14 cellular contexts compared by ENCODE assay signal in genomic region chr7:130955560-130955919, GRCh38.
DNase-seq lines count a peak whose midpoint lies in the region; ATAC-seq, FAIRE-seq and TF ChIP-seq lines count a peak whose summit lies in the region.
"Had no signal": no experiment of that assay in that cellular context is flagged by ENCODE, and none has a peak within 500 bp of the region (broad histone marks: within the 10 kb centered on the region; RNA-seq: fewer than 3 reads in every experiment).

No MANE protein-coding gene starts in this region.

- 93% methylated on average over 1 of the region's 1 CpG for WGBS in right cardiac atrium
- WGBS in thyroid gland, 2 donors: 87 to 95% methylated on average over 1 of the region's 1 CpG

- peaks cover 28% of the 10 kb centered on the region for H3K36me3 ChIP-seq in left ventricle myocardium inferior
- H3K36me3 ChIP-seq in astrocyte (ENCODE audit: insufficient read depth, low read length): peaks cover 5% of the 10 kb centered on the region
- no peaks in the 10 kb centered on the region for H3K36me3 ChIP-seq in thyroid gland
- peaks cover 46% of the 10 kb centered on the region for H3K36me3 ChIP-seq in PC-9 (ENCODE audit: low read depth)

- H3K27me3 ChIP-seq in left ventricle myocardium inferior (ENCODE audit: low read depth) (no peaks in the 10 kb centered on the region), right cardiac atrium (ENCODE audit: control insufficient read depth, insufficient read depth) (no peaks in the 10 kb centered on the region), astrocyte (ENCODE audit: insufficient read depth, low read length) (no peaks in the 10 kb centered on the region), thyroid gland (no peaks in the 10 kb centered on the region), PC-9 (ENCODE audit: insufficient read depth, low read depth) (no peaks in the 10 kb centered on the region)
- H3K27me3 ChIP-seq: testis had no signal

- H3K4me3 ChIP-seq in left ventricle myocardium inferior (no peak overlapping the region), right cardiac atrium (ENCODE audit: low read length) (no peak overlapping the region), astrocyte (ENCODE audit: insufficient read depth, low read depth, low read length) (no peak overlapping the region), thyroid gland (replicated peaks in 1 of 3) (no peak overlapping the region), PC-9 (no peak overlapping the region)
- H3K4me3 ChIP-seq: testis had no signal

- BruUV-seq in PC-9 (replicated peaks; lab: Mats Ljungman, UMichigan): no TSS peak

- H4K20me1 ChIP-seq in astrocyte (ENCODE audit: insufficient read depth, low read length): peaks cover 36% of the 10 kb centered on the region
- no peaks in the 10 kb centered on the region for H4K20me1 ChIP-seq in PC-9 (ENCODE audit: insufficient read depth)

- H3K79me2 ChIP-seq in astrocyte (ENCODE audit: insufficient read depth, low read length) (peaks cover 91% of the 10 kb centered on the region), PC-9 (ENCODE audit: low read depth) (peaks cover 90% of the 10 kb centered on the region)

- H3K27me3 Mint-ChIP-seq in HFFc6 (ENCODE audit: insufficient read depth): peaks cover 4% of the 10 kb centered on the region
- H3K27me3 Mint-ChIP-seq in astrocyte (ENCODE audit: low read depth, unreplicated experiment): no peaks in the 10 kb centered on the region
- H3K27me3 Mint-ChIP-seq in type B pancreatic cell: no peaks in the 10 kb centered on the region

- no peaks in the 10 kb centered on the region for H3K9me2 ChIP-seq in PC-9 (ENCODE audit: insufficient read depth)

- H3K9me3 ChIP-seq in left ventricle myocardium inferior (replicated peaks): no peaks in the 10 kb centered on the region
- H3K9me3 ChIP-seq in right cardiac atrium (ENCODE audit: control insufficient read depth, low read length): no peaks in the 10 kb centered on the region
- no peaks in the 10 kb centered on the region for H3K9me3 ChIP-seq in astrocyte (ENCODE audit: insufficient read depth, low read depth, low read length)
- no peaks in the 10 kb centered on the region for H3K9me3 ChIP-seq in thyroid gland
- no peaks in the 10 kb centered on the region for H3K9me3 ChIP-seq in PC-9 (ENCODE audit: insufficient read depth, low read depth)
- H3K9me3 ChIP-seq: testis had no signal

- H3K4me2 ChIP-seq in astrocyte (ENCODE audit: low read length) (peak overlapping the region; percentile 6), PC-9 (no peak overlapping the region)

- H3K9me3 Mint-ChIP-seq in HFFc6: no peaks in the 10 kb centered on the region
- no peaks in the 10 kb centered on the region for H3K9me3 Mint-ChIP-seq in astrocyte (ENCODE audit: unreplicated experiment)
- H3K9me3 Mint-ChIP-seq in type B pancreatic cell: no peaks in the 10 kb centered on the region

- H3K36me3 Mint-ChIP-seq in HFFc6 (ENCODE audit: low read depth): peaks cover 7% of the 10 kb centered on the region
- H3K36me3 Mint-ChIP-seq in astrocyte (ENCODE audit: low read depth, unreplicated experiment): peaks cover 19% of the 10 kb centered on the region
- no peaks in the 10 kb centered on the region for H3K36me3 Mint-ChIP-seq in type B pancreatic cell

- CTCF ChIA-PET in PC-9 (lab: Charles Lee): no interaction called here

- peaks cover 79% of the 10 kb centered on the region for H3K4me1 Mint-ChIP-seq in HFFc6 (ENCODE audit: low read depth)
- peaks cover 56% of the 10 kb centered on the region for H3K4me1 Mint-ChIP-seq in astrocyte (ENCODE audit: low read depth, unreplicated experiment)
- peaks cover 5% of the 10 kb centered on the region for H3K4me1 Mint-ChIP-seq in type B pancreatic cell (ENCODE audit: unreplicated experiment)

- intact Hi-C loops in left ventricle myocardium inferior (cut with micrococcal nuclease): no loop called here
- intact Hi-C loops in right cardiac atrium (cut with DNase I): no loop called here
- intact Hi-C loops in thyroid gland (cut with DNase I): no loop called here
- intact Hi-C loops in PC-9 (cut with micrococcal nuclease; ENCODE audit: unreplicated experiment): no loop called here

- no peak for TF ChIP-seq CTCF in left ventricle myocardium inferior (IDR thresholded peaks at IDR 0.05; ENCODE audit: borderline replicate concordance)
- TF ChIP-seq CTCF in HFFc6 (IDR thresholded peaks at IDR 0.05): no peak
- TF ChIP-seq CTCF in astrocyte (IDR thresholded peaks at IDR 0.05; ENCODE audit: insufficient read depth, low read depth, low read length): no peak
- TF ChIP-seq CTCF in thyroid gland (IDR thresholded peaks at IDR 0.05): no peak
- TF ChIP-seq CTCF in PC-9 (conservative IDR thresholded peaks at IDR 0.05): no peak
- TF ChIP-seq CTCF in type B pancreatic cell (conservative IDR thresholded peaks at IDR 0.05): no peak

- H3K4me3 Mint-ChIP-seq in HFFc6 (no peak overlapping the region), astrocyte (ENCODE audit: unreplicated experiment) (no peak overlapping the region), type B pancreatic cell (no peak overlapping the region)

- POLR2A ChIA-PET in PC-9 (lab: Charles Lee; ENCODE audit: unreplicated experiment): no interaction called here

- H3K27ac Mint-ChIP-seq in HFFc6 (peak overlapping the region; percentile 84; the same call in 1 of the 2 replicates), astrocyte (ENCODE audit: unreplicated experiment) (peak overlapping the region; percentile 36), type B pancreatic cell (no peak overlapping the region)

- ATAC-seq in right cardiac atrium: no peak

- peaks cover 81% of the 10 kb centered on the region for H3K4me1 ChIP-seq in left ventricle myocardium inferior
- peaks cover 18% of the 10 kb centered on the region for H3K4me1 ChIP-seq in right cardiac atrium (ENCODE audit: control insufficient read depth, insufficient read depth, low read length)
- H3K4me1 ChIP-seq in astrocyte (ENCODE audit: insufficient read depth, low read length): peaks cover 26% of the 10 kb centered on the region
- H3K4me1 ChIP-seq in thyroid gland: peaks cover 39 to 56% of the 10 kb centered on the region in 2 donors
- peaks cover 16% of the 10 kb centered on the region for H3K4me1 ChIP-seq in PC-9 (replicated peaks; ENCODE audit: insufficient read depth)

- no peak for TF ChIP-seq POLR2A in thyroid gland (IDR thresholded peaks at IDR 0.05)

- no peak for DNase-seq in left ventricle myocardium inferior
- no peak for DNase-seq in right cardiac atrium
- DNase-seq in HFFc6: no peak
- DNase-seq in astrocyte (ENCODE audit: low read depth): no peak
- DNase-seq in thyroid gland: no peak
- no peak for DNase-seq in PC-9
- no peak for DNase-seq in type B pancreatic cell (ENCODE audit: extremely low spot score, unreplicated experiment)
- DNase-seq in OCI-M2 (lab: John Stamatoyannopoulos, UW; ENCODE audit: unreplicated experiment): no peak
- DNase-seq: C1 segment of cervical spinal cord, cerebellar nuclear complex, NCI-H2081 treated with DMSO at 0.1 percent for 48 hours, posterior cingulate gyrus, testis had no signal

- FAIRE-seq in astrocyte (lab: Jason Lieb, UNC): no peak
- FAIRE-seq: TTC549 had no signal

- H3K27ac ChIP-seq in left ventricle myocardium inferior (replicated peaks) (peak overlapping the region; percentile 43), right cardiac atrium (ENCODE audit: low read length) (no peak overlapping the region), astrocyte (ENCODE audit: low read depth, low read length) (no peak overlapping the region), thyroid gland (peak overlapping the region; percentile 31 to 80 (median 57)), PC-9 (no peak overlapping the region)
- H3K27ac ChIP-seq: testis had no signal

- H3F3A ChIP-seq in PC-9 (ENCODE audit: insufficient read depth, low read depth): peaks cover 24% of the 10 kb centered on the region

- H3K9ac ChIP-seq in astrocyte (ENCODE audit: low read length): no peak overlapping the region

- no peak overlapping the region for H2AFZ ChIP-seq in astrocyte (ENCODE audit: low read depth, low read length)
- H2AFZ ChIP-seq in PC-9: no peak overlapping the region

Comparison
In these comparisons a context has a peak if more than half of its experiments do, and no peak if none do; other contexts are left out.
1. H3K27ac ChIP-seq: peak in left ventricle myocardium inferior (single experiment) and thyroid gland (3 of 3); none in right cardiac atrium (single experiment), astrocyte (single experiment) and PC-9 (single experiment).